8 cellular contexts compared by ENCODE assay signal in the genomic region with DNA sequence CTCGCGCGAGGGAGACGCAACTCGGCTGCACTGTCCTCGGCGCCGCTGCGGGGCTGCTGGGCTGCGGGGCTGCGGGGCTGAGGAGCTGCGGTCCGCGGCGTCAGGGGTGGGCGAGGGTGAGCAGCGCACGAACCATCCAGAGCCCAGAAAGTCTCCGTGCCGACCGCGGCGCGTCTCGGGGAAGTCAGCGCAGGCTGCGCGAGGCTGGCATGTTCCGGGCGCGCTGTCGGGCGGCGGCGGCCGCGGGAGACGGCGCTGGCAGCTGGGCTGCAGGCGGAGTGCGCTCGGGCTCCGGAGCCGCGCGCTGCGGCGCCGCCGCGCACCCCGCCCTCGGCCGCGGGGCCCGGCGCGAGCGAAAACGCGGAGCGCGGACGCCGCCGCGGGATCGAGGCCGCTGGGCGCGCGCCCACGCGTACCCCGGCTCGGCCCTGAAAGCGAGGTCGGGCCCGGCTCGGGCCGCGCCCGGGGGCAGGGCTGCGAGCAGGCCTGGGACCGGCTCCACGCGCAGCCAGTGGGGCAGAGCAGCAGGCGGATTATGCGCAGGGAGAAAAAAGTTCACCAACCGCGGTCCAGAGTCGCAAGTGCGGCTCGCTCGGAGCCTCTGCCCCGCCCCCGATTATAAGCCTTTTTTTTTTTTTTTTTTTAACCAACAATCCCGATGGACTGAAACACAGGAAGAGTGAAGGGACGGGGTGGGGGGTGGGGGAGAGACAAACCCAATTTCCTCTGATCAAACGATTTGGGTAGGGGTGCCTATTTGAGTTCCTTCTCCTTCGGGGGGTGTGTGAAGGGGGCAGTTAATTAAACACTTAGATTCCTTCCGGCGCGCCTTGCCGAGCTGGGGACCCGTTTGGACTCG. TPM values are rescaled to one million over a fixed set of nuclear protein-coding genes. Genes with fewer than 3 reads are reported as not detected.
DNase-seq lines count a peak whose midpoint lies in the region; ATAC-seq and TF ChIP-seq lines count a peak whose summit lies in the region.

Gene PRICKLE1, minus strand, starts transcription at position 282 of the 859 bp plus-strand sequence. CDS start 117,230 bp downstream, outside the sequence.

- H3K9ac ChIP-seq in liver (ENCODE audit: low read depth in 1 of 2, low read length in 2 of 2) = no peak within 1 kb of the TSS

- peak; percentile 58 for DNase-seq in COLO668 (lab: John Stamatoyannopoulos, UW; ENCODE audit: unreplicated experiment)
- DNase-seq in SK-MEL-5 (ENCODE audit: low read depth, low spot score) = peak; percentile 40
- DNase-seq in stimulated activated CD8-positive, alpha-beta memory T cell treated with anti-CD3 and anti-CD28 coated beads, Interleukin-4, amount 100 ng/mL, for 24 hours (ENCODE audit: low read depth) = peak; percentile 5
- no peak for DNase-seq in activated CD4-positive, CD25-positive, alpha-beta regulatory T cell treated with anti-CD3 and anti-CD28 coated beads, Interleukin-2, amount 50 U/mL, for 72 hours

- H3K9me3 Mint-ChIP-seq in dendritic cell treated with granulocyte-macrophage colony-stimulating factor and Interleukin-4, amounts not matched to agents 40 ng/mL and 50 ng/mL, for 4 days = no peaks in the 10 kb centered on the region

- peaks cover 4 to 18% (median 14%) of the 10 kb centered on the region in 4 donors for H3K4me1 ChIP-seq in liver (ENCODE audit: control insufficient read depth in 4 of 4, insufficient read depth in 4 of 4, low read length in 3 of 4)

- no peaks in the 10 kb centered on the region for H3K36me3 Mint-ChIP-seq in dendritic cell treated with granulocyte-macrophage colony-stimulating factor and Interleukin-4, amounts not matched to agents 40 ng/mL and 50 ng/mL, for 4 days (ENCODE audit: low read depth)

- peaks cover 20% of the 10 kb centered on the region for H3K4me1 Mint-ChIP-seq in dendritic cell treated with granulocyte-macrophage colony-stimulating factor and Interleukin-4, amounts not matched to agents 40 ng/mL and 50 ng/mL, for 4 days (ENCODE audit: low read depth)

- in situ Hi-C loops in SK-MEL-5 (cut with HindIII; ENCODE audit: low pct_unique_long_range_greater_than_20kb, low sequenced_read_pairs) = no loop called here

- TF ChIP-seq RAD21 in liver (IDR thresholded peaks at IDR 0.05) = no peak

- TF ChIP-seq CTCF in liver (IDR thresholded peaks at IDR 0.05; ENCODE audit: low read depth, low read length, missing input control) = no peak

- no peaks in the 10 kb centered on the region for H3K36me3 ChIP-seq in liver (ENCODE audit: control insufficient read depth in 4 of 4, insufficient read depth in 3 of 4, low read depth in 1 of 4, low read length in 3 of 4)

- peaks cover 74% of the 10 kb centered on the region for H3K27me3 Mint-ChIP-seq in dendritic cell treated with granulocyte-macrophage colony-stimulating factor and Interleukin-4, amounts not matched to agents 40 ng/mL and 50 ng/mL, for 4 days

- intact Hi-C loops in dendritic cell treated with granulocyte-macrophage colony-stimulating factor and Interleukin-4, amounts not matched to agents 40 ng/mL and 50 ng/mL, for 4 days (cut with micrococcal nuclease) = loop anchor here (5.0 kb wide), 2 partner anchors 107 to 1248 kb away; partner anchors contain the start of gene TMEM117

- peak within 1 kb of the TSS in 1 of 2 donors; percentile 8 for H3K27ac ChIP-seq in liver (ENCODE audit: low read depth in 1 of 2, low read length in 2 of 2)

- peak within 1 kb of the TSS; percentile 37 to 75 (median 57) for H3K4me3 ChIP-seq in liver (ENCODE audit: low read depth in 1 of 3, low read length in 3 of 3)

- 1% methylated on average over 107 of the region's 107 CpGs for WGBS in liver

- peak within 1 kb of the TSS; percentile 75 for H3K4me3 Mint-ChIP-seq in dendritic cell treated with granulocyte-macrophage colony-stimulating factor and Interleukin-4, amounts not matched to agents 40 ng/mL and 50 ng/mL, for 4 days

- ATAC-seq in GM19395 (IDR thresholded peaks at IDR 0.05; ENCODE audit: unreplicated experiment) = peak; percentile 72
- ATAC-seq in HG03354 (IDR thresholded peaks at IDR 0.05; ENCODE audit: poor library complexity, severe bottlenecking, unreplicated experiment) = peak; percentile 80

- H3K9me3 ChIP-seq in liver (ENCODE audit: control insufficient read depth in 4 of 4, low read length in 3 of 4) = no peaks in the 10 kb centered on the region

- H3K27me3 ChIP-seq in liver (ENCODE audit: control insufficient read depth in 4 of 4, insufficient read depth in 4 of 4, low read length in 3 of 4) = peaks cover 0 to 9% (median 3%) of the 10 kb centered on the region in 4 donors

- peak within 1 kb of the TSS; percentile 44 for H3K27ac Mint-ChIP-seq in dendritic cell treated with granulocyte-macrophage colony-stimulating factor and Interleukin-4, amounts not matched to agents 40 ng/mL and 50 ng/mL, for 4 days

TF ChIP-seq in liver, 16 proteins besides CTCF, POLR2A, EP300 and RAD21:
- TF ChIP-seq ZBTB33 (IDR thresholded peaks at IDR 0.05) = no peak
- no peak for TF ChIP-seq HNF4G (IDR thresholded peaks at IDR 0.05)
- no peak for TF ChIP-seq JUND (IDR thresholded peaks at IDR 0.05)
- no peak for TF ChIP-seq YY1 (IDR thresholded peaks at IDR 0.05)
- TF ChIP-seq EGR1 (IDR thresholded peaks at IDR 0.05; ENCODE audit: low read depth in 2 of 2) = no peak
- no peak for TF ChIP-seq FOXA2 (IDR thresholded peaks at IDR 0.05)
- TF ChIP-seq FOXA1 (IDR thresholded peaks at IDR 0.05) = no peak
- no peak for TF ChIP-seq SP1 (IDR thresholded peaks at IDR 0.05)
- TF ChIP-seq TAF1 (conservative IDR thresholded peaks at IDR 0.05) = no peak
- no peak for TF ChIP-seq MAX (IDR thresholded peaks at IDR 0.05)
- TF ChIP-seq RXRA (IDR thresholded peaks at IDR 0.05) = no peak
- no peak for TF ChIP-seq REST (IDR thresholded peaks at IDR 0.05)
- no peak for TF ChIP-seq HNF4A (conservative IDR thresholded peaks at IDR 0.05)

RNA-seq across cellular contexts. Expression of gene PRICKLE1, which starts in this region (rescaled TPM):
- 0.50 and 4.4 TPM in 2 replicates for total RNA-seq in SK-MEL-5 (2014; rRNA removed; shearing (Covaris generic))
- polyA plus RNA-seq in SK-MEL-5 (2015; cell fraction: cytosol; rRNA removed) = 2.1 and 3.3 TPM in 2 replicates
- 10.3 and 11.2 TPM in 2 replicates for polyA plus RNA-seq in SK-MEL-5 (2015; cell fraction: nucleus; rRNA removed)
- total RNA-seq in liver = 1 to 10 TPM; 3.7 to 5.7 TPM
- polyA plus RNA-seq in liver = under 1 TPM; 0.59 to 0.65 TPM
